In genomic region chr5:126965061-126965475, GRCh38 we compare ENCODE assay signal across 10 cellular contexts.
DNase-seq lines count a peak whose midpoint lies in the region; ATAC-seq, FAIRE-seq and TF ChIP-seq lines count a peak whose summit lies in the region.
"Had no signal": no experiment of that assay in that cellular context is flagged by ENCODE, and none has a peak within 500 bp of the region (broad histone marks: within the 10 kb centered on the region; RNA-seq: fewer than 3 reads in every experiment).

No MANE protein-coding gene starts in this region.

- no peaks in the 10 kb centered on the region for H3F3A ChIP-seq in PC-3 (ENCODE audit: low read length, unreplicated experiment)

- H3K4me1 ChIP-seq in PC-3 (ENCODE audit: insufficient read depth, low read length), result peaks cover 19% of the 10 kb centered on the region

- no peaks in the 10 kb centered on the region for H3K9me3 ChIP-seq in PC-3 (ENCODE audit: low read length)

- DNase-seq in GM03348 (ENCODE audit: low spot score), result peak; percentile 33
- DNase-seq in PC-3, result peak; percentile 93
- DNase-seq in kidney tubule cell (ENCODE audit: low spot score), result peak; percentile 39
- no peak for DNase-seq in T1000 (lab: John Stamatoyannopoulos, UW)
- no peak for DNase-seq in stimulated activated CD4-positive, alpha-beta T cell treated with anti-CD3 and anti-CD28 coated beads, Interleukin-12 subunit alpha, Interleukin-12 subunit beta, amount 100 ng/mL, for 4 hours
- DNase-seq in D721Med (ENCODE audit: insufficient read length, low spot score), result no peak
- no peak for DNase-seq in islet precursor cell
- DNase-seq: NCI-H510A treated with DMSO at 0.1 percent for 48 hours had no signal

- no peaks in the 10 kb centered on the region for H4K20me1 ChIP-seq in PC-3 (ENCODE audit: low read length)

- no peak overlapping the region for H3K9ac ChIP-seq in PC-3 (ENCODE audit: low read length)

- 0 out of 2 replicates have a peak overlapping the region, but pooled peaks have one; percentile 3 for H3K27ac ChIP-seq in PC-3 (ENCODE audit: low read length)

- no peaks in the 10 kb centered on the region for H3K9me2 ChIP-seq in PC-3 (replicated peaks; ENCODE audit: low read length)

- FAIRE-seq in D721Med (lab: Jason Lieb, UNC), result no peak
- FAIRE-seq: islet of Langerhans had no signal

- H2AFZ ChIP-seq in PC-3 (ENCODE audit: low read length), result no peak overlapping the region

- H3K4me3 ChIP-seq in PC-3 (ENCODE audit: low read length), result no peak overlapping the region

- ATAC-seq in HG02610 (IDR thresholded peaks at IDR 0.05; ENCODE audit: unreplicated experiment), result peak; percentile 47
- peak; percentile 29 for ATAC-seq in PC-3

- POLR2A ChIA-PET in PC-3 (lab: Charles Lee; ENCODE audit: unreplicated experiment), result no interaction called here

- intact Hi-C loops in PC-3 (cut with micrococcal nuclease), result no loop called here

- H3K36me3 ChIP-seq in PC-3 (ENCODE audit: low read depth, low read length), result no peaks in the 10 kb centered on the region

- H3K4me2 ChIP-seq in PC-3 (ENCODE audit: low read length), result no peak overlapping the region

- CTCF ChIA-PET in PC-3 (lab: Charles Lee), result no interaction called here

- H3K79me2 ChIP-seq in PC-3 (ENCODE audit: low read length), result no peaks in the 10 kb centered on the region

- no peak for TF ChIP-seq CTCF in PC-3 (conservative IDR thresholded peaks at IDR 0.05; ENCODE audit: low read depth, low read length)
- TF ChIP-seq CTCF in D721Med (IDR thresholded peaks at IDR 0.05; ENCODE audit: insufficient read depth, missing control alignments), result no peak

- no peaks in the 10 kb centered on the region for H3K27me3 ChIP-seq in PC-3 (ENCODE audit: low read length)

- BruUV-seq in PC-3 (replicated peaks; lab: Mats Ljungman, UMichigan), result no TSS peak

Comparison
In these comparisons a context has a peak if more than half of its experiments do, and no peak if none do; other contexts are left out.
1. DNase-seq: peak in GM03348 (single experiment), PC-3 (single experiment) and kidney tubule cell (single experiment); none in T1000 (single experiment), stimulated activated CD4-positive, alpha-beta T cell treated with anti-CD3 and anti-CD28 coated beads, Interleukin-12 subunit alpha, Interleukin-12 subunit beta, amount 100 ng/mL, for 4 hours (single experiment), D721Med (single experiment) and islet precursor cell (single experiment).